Comparison of ENCODE assay signal across 24 cellular contexts in the genomic region with DNA sequence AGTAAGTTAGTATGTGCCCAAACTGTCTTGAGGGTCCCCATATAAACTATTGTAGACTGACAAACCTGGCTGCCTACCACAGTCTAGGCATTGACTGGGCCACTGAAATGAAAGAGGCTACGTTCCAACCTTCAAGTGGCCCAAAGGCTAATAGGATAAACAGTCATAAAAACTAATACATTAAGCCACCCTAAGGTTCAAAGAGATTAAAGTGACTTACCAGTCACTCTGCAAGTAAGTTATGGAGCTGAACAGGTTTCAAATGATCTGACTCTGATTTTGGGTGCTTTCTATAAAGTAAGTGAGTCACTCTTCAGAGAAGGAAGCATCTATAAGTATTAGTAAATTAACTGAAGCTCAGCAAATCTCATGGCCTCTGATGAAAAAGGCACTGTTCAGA. TPM values are rescaled to one million over a fixed set of nuclear protein-coding genes. Genes with fewer than 3 reads are reported as not detected.
DNase-seq lines count a peak whose midpoint lies in the region; ATAC-seq, FAIRE-seq and TF ChIP-seq lines count a peak whose summit lies in the region.
"Had no signal": no experiment of that assay in that cellular context is flagged by ENCODE, and none has a peak within 500 bp of the region (broad histone marks: within the 10 kb centered on the region; RNA-seq: fewer than 3 reads in every experiment).

No MANE protein-coding gene starts in this region.

- TF ChIP-seq POLR2A in heart left ventricle (IDR thresholded peaks at IDR 0.05) (no peak), GM12878 (IDR thresholded peaks at IDR 0.05; ENCODE audit: low read depth, low read length) (no peak)

- TF ChIP-seq CTCF in heart left ventricle (IDR thresholded peaks at IDR 0.05) (no peak), GM12878 (IDR thresholded peaks at IDR 0.05 in 2 of 3, conservative IDR thresholded peaks at IDR 0.05 in 1 of 3; ENCODE audit: control insufficient read depth in 2 of 3, extremely low read depth in 1 of 3, insufficient read depth in 1 of 3, low read depth in 3 of 3, low read length in 3 of 3) (no peak)

- H3K14ac ChIP-seq in trophoblast cell (ENCODE audit: low read length): no peak overlapping the region

- no peak overlapping the region for H2AK5ac ChIP-seq in trophoblast cell (ENCODE audit: low read length)
- no peak overlapping the region for H2AK5ac ChIP-seq in mesendoderm (ENCODE audit: low read length)

- H4K8ac ChIP-seq in trophoblast cell (ENCODE audit: low read depth, low read length) (no peak overlapping the region), mesendoderm (ENCODE audit: low read depth, low read length) (no peak overlapping the region)

- peak overlapping the region in 8 of 12 donors; percentile 8 to 71 (median 60) for H3K27ac ChIP-seq in heart left ventricle
- no peak overlapping the region for H3K27ac ChIP-seq in GM12878 (ENCODE audit: control insufficient read depth, insufficient read depth)
- no peak overlapping the region for H3K27ac ChIP-seq in trophoblast cell (ENCODE audit: low read depth, low read length)
- H3K27ac ChIP-seq in mesendoderm (ENCODE audit: low read depth, low read length): no peak overlapping the region
- H3K27ac ChIP-seq: 22Rv1, C4-2B, KMS-11, RWPE1 had no signal

- no peaks in the 10 kb centered on the region for H4K20me1 ChIP-seq in GM12878 (ENCODE audit: control insufficient read depth, insufficient read depth)

- H3K23ac ChIP-seq in trophoblast cell (ENCODE audit: low read length): no peak overlapping the region
- no peak overlapping the region for H3K23ac ChIP-seq in mesendoderm (ENCODE audit: low read length)

- TF ChIP-seq EP300 in GM12878 (IDR thresholded peaks at IDR 0.05; ENCODE audit: borderline replicate concordance in 1 of 2, control insufficient read depth in 1 of 2, low read depth in 2 of 2, low read length in 2 of 2): no peak

- no peak overlapping the region for H4K5ac ChIP-seq in mesendoderm (ENCODE audit: low read length)

- H3K79me2 ChIP-seq in GM12878 (ENCODE audit: control insufficient read depth, insufficient read depth, low read length) (no peaks in the 10 kb centered on the region), trophoblast cell (ENCODE audit: control insufficient read depth, insufficient read depth, low read length, poor library complexity) (peaks cover 27% of the 10 kb centered on the region), mesendoderm (ENCODE audit: control insufficient read depth, insufficient read depth, low read length) (peaks cover 11% of the 10 kb centered on the region)

- in situ Hi-C loops in GM12878 (cut with MboI): no loop called here

- no peak overlapping the region for H3K56ac ChIP-seq in mesendoderm (ENCODE audit: low read length)

- TF ChIP-seq RAD21 in GM12878 (IDR thresholded peaks at IDR 0.05; ENCODE audit: insufficient read depth, low read depth, low read length): no peak

- no peak overlapping the region for H3K4me3 ChIP-seq in heart left ventricle
- no peak overlapping the region for H3K4me3 ChIP-seq in GM12878
- no peak overlapping the region for H3K4me3 ChIP-seq in trophoblast cell (ENCODE audit: low read depth, low read length)
- no peak overlapping the region for H3K4me3 ChIP-seq in mesendoderm (ENCODE audit: low read length)

- peaks cover 3% of the 10 kb centered on the region for H3K9me3 Mint-ChIP-seq in stimulated activated effector memory CD8-positive, alpha-beta T cell treated with anti-CD3 and anti-CD28 coated beads, Interleukin-12 subunit alpha, Interleukin-12 subunit beta, amount 100 ng/mL, for 72 hours
- H3K9me3 Mint-ChIP-seq: CD8-positive, alpha-beta T cell had no signal

- H3K9ac ChIP-seq in GM12878 (ENCODE audit: control insufficient read depth, insufficient read depth, low read length) (no peak overlapping the region), trophoblast cell (ENCODE audit: low read length) (no peak overlapping the region), mesendoderm (ENCODE audit: low read length) (no peak overlapping the region)
- H3K9ac ChIP-seq: KMS-11 had no signal

- H3K27me3 ChIP-seq in heart left ventricle (no peaks in the 10 kb centered on the region), GM12878 (replicated peaks in 1 of 2; ENCODE audit: control insufficient read depth in 2 of 2, insufficient read depth in 2 of 2, low read length in 1 of 2) (no peaks in the 10 kb centered on the region; a peak in 1 of 4 replicates), trophoblast cell (ENCODE audit: insufficient read depth, low read length) (no peaks in the 10 kb centered on the region), mesendoderm (ENCODE audit: insufficient read depth, low read length, poor library complexity) (no peaks in the 10 kb centered on the region)

- DNase-seq in heart left ventricle (no peak), Right ventricle myocardium superior (no peak), HEK293T (ENCODE audit: extremely low spot score) (no peak), GM12878 (ENCODE audit: low read depth, low spot score) (no peak), trophoblast cell (no peak), mesendoderm (no peak)
- DNase-seq in stimulated activated effector memory CD8-positive, alpha-beta T cell treated with anti-CD3 and anti-CD28 coated beads, Interleukin-12 subunit alpha, Interleukin-12 subunit beta, amount 100 ng/mL, for 72 hours (ENCODE audit: low spot score in 2 of 2): no peak
- DNase-seq: CD8-positive, alpha-beta T cell; DND-41; IMR-90; MM.1S; NCI-H2029; NCI-H446; NCI-H526; SHP77 treated with DMSO at 0.1 percent for 48 hours had no signal

- CTCF ChIA-PET in HEK293T (lab: Yijun Ruan, JAX): no interaction called here
- CTCF ChIA-PET in GM12878 (lab: Yijun Ruan, JAX): interaction anchor here (0.8 kb wide), 1 partner anchor 10 kb away, joined by 3 read pairs; no protein-coding TSS in a partner anchor

- no TSS peak for BruUV-seq in GM12878 (replicated peaks; lab: Mats Ljungman, UMichigan)

- H3K36me3 ChIP-seq in heart left ventricle (peaks cover 0 to 13% (median 6%) of the 10 kb centered on the region in 9 donors), GM12878 (ENCODE audit: control insufficient read depth in 2 of 2, insufficient read depth in 2 of 2, low read length in 1 of 2) (no peaks in the 10 kb centered on the region), trophoblast cell (ENCODE audit: control insufficient read depth in 1 of 2, insufficient read depth in 2 of 2, low read length in 2 of 2) (peaks cover 14 to 33% of the 10 kb centered on the region in 2 experiments), mesendoderm (ENCODE audit: control insufficient read depth, insufficient read depth, low read length) (no peaks in the 10 kb centered on the region)

- H3K4ac ChIP-seq in trophoblast cell (ENCODE audit: low read depth, low read length) (peak overlapping the region; percentile 76), mesendoderm (ENCODE audit: low read depth, low read length) (no peak overlapping the region)

- no peak overlapping the region for H2BK15ac ChIP-seq in mesendoderm (replicated peaks; ENCODE audit: low read depth)

- no peak overlapping the region for H2BK12ac ChIP-seq in trophoblast cell (ENCODE audit: low read length)

- H3K18ac ChIP-seq in trophoblast cell (ENCODE audit: low read length) (no peak overlapping the region), mesendoderm (ENCODE audit: low read length) (no peak overlapping the region)

- H2BK5ac ChIP-seq in trophoblast cell (ENCODE audit: low read depth, low read length, poor library complexity): no peak overlapping the region
- no peak overlapping the region for H2BK5ac ChIP-seq in mesendoderm (ENCODE audit: low read length)

- POLR2A ChIA-PET in HEK293T (lab: Yijun Ruan, JAX) (no interaction called here), GM12878 (lab: Charles Lee) (interaction anchor here (0.6 to 1.2 kb wide), 4 partner anchors 13 to 35 kb away, joined by 3 to 4 read pairs (median 3); no protein-coding TSS in a partner anchor)

- intact Hi-C loops in heart left ventricle (cut with DNase I): no loop called here
- intact Hi-C loops in Right ventricle myocardium superior (cut with DNase I): no loop called here
- intact Hi-C loops in GM12878 (cut with micrococcal nuclease; ENCODE audit: unreplicated experiment): no loop called here

- no peak overlapping the region for H2BK120ac ChIP-seq in trophoblast cell (ENCODE audit: insufficient read depth, low read length, poor library complexity)
- no peak overlapping the region for H2BK120ac ChIP-seq in mesendoderm (ENCODE audit: low read depth, low read length)

- ATAC-seq in heart left ventricle (no peak), Right ventricle myocardium superior (ENCODE audit: poor library complexity) (no peak), GM12878 (peak; percentile 44), HG03460 (IDR thresholded peaks at IDR 0.05; ENCODE audit: unreplicated experiment) (no peak)
- no peak for ATAC-seq in stimulated activated effector memory CD8-positive, alpha-beta T cell treated with anti-CD3 and anti-CD28 coated beads, Interleukin-12 subunit alpha, Interleukin-12 subunit beta, amount 100 ng/mL, for 72 hours
- ATAC-seq: CD8-positive, alpha-beta T cell; Panc1 had no signal

- RAD21 ChIA-PET in GM12878 (lab: Charles Lee; ENCODE audit: unreplicated experiment): interaction anchor here (1.4 to 1.8 kb wide), 2 partner anchors 12 to 132 kb away, joined by 4 to 5 read pairs; no protein-coding TSS in a partner anchor

- H4K91ac ChIP-seq in trophoblast cell (ENCODE audit: low read depth, low read length): no peak overlapping the region

- SMC1A ChIA-PET in GM12878 (lab: Charles Lee; ENCODE audit: uncharacterized antibody, unreplicated experiment): interaction anchor here (1.1 to 25.4 kb wide), 4 partner anchors 8 to 20 kb away, joined by 3 to 342 read pairs (median 70); no protein-coding TSS in a partner anchor

- no peaks in the 10 kb centered on the region for H3K4me1 Mint-ChIP-seq in stimulated activated effector memory CD8-positive, alpha-beta T cell treated with anti-CD3 and anti-CD28 coated beads, Interleukin-12 subunit alpha, Interleukin-12 subunit beta, amount 100 ng/mL, for 72 hours
- H3K4me1 Mint-ChIP-seq: B cell had no signal

- H3K4me1 ChIP-seq in heart left ventricle: peaks cover 3 to 96% (median 73%) of the 10 kb centered on the region in 12 donors
- H3K4me1 ChIP-seq in GM12878 (ENCODE audit: control insufficient read depth, insufficient read depth, low read length): 0 out of 2 replicates have a peak, but pooled peaks cover 4% of the 10 kb centered on the region
- H3K4me1 ChIP-seq in trophoblast cell (ENCODE audit: control insufficient read depth in 1 of 2, insufficient read depth in 2 of 2, low read length in 2 of 2): peaks cover 5 to 13% of the 10 kb centered on the region in 2 experiments
- H3K4me1 ChIP-seq in mesendoderm (ENCODE audit: control insufficient read depth, low read depth, low read length): peaks cover 3% of the 10 kb centered on the region

- H3K4me2 ChIP-seq in GM12878 (ENCODE audit: control insufficient read depth, insufficient read depth) (no peak overlapping the region), trophoblast cell (ENCODE audit: low read length) (no peak overlapping the region), mesendoderm (ENCODE audit: low read length) (no peak overlapping the region)
- H3K4me2 ChIP-seq: KMS-11 had no signal

- H4K12ac ChIP-seq in trophoblast cell (ENCODE audit: low read depth, low read length): no peak overlapping the region

- H3K4me3 Mint-ChIP-seq in stimulated activated effector memory CD8-positive, alpha-beta T cell treated with anti-CD3 and anti-CD28 coated beads, Interleukin-12 subunit alpha, Interleukin-12 subunit beta, amount 100 ng/mL, for 72 hours: no peak overlapping the region
- H3K4me3 Mint-ChIP-seq: B cell; CD8-positive, alpha-beta T cell had no signal

- 54 to 85% (median 68%) methylated on average over 1 of the region's 1 CpG for WGBS in heart left ventricle, 4 donors
- WGBS in GM12878 (ENCODE audit: insufficient coverage, insufficient replicate concordance, low lambda C conversion rate, missing lambda C conversion rate): 21% methylated on average over 1 of the region's 1 CpG
- WGBS in trophoblast cell (ENCODE audit: extremely low coverage, insufficient coverage, insufficient read length): no CpG with 5 or more reads among the region's 1 CpG
- no CpG with 5 or more reads among the region's 1 CpG for WGBS in mesendoderm (ENCODE audit: extremely low coverage, insufficient coverage, low lambda C conversion rate)

- H2AFZ ChIP-seq in GM12878 (ENCODE audit: control insufficient read depth, low read depth, low read length): no peak overlapping the region
- H2AFZ ChIP-seq in trophoblast cell (ENCODE audit: insufficient read depth, low read length, poor library complexity): no peak overlapping the region

- H3K9me3 ChIP-seq in heart left ventricle (no peaks in the 10 kb centered on the region), GM12878 (replicated peaks; ENCODE audit: control insufficient read depth, insufficient read depth, low read length) (no peaks in the 10 kb centered on the region), trophoblast cell (ENCODE audit: insufficient read depth, low read depth, low read length) (no peaks in the 10 kb centered on the region)

- no peaks in the 10 kb centered on the region for H3K79me1 ChIP-seq in trophoblast cell (ENCODE audit: low read length)
- H3K79me1 ChIP-seq in mesendoderm (ENCODE audit: low read length): peaks cover 4% of the 10 kb centered on the region

- H3K36me3 Mint-ChIP-seq in stimulated activated effector memory CD8-positive, alpha-beta T cell treated with anti-CD3 and anti-CD28 coated beads, Interleukin-12 subunit alpha, Interleukin-12 subunit beta, amount 100 ng/mL, for 72 hours: no peaks in the 10 kb centered on the region
- H3K36me3 Mint-ChIP-seq: CD8-positive, alpha-beta T cell had no signal

- H3K27ac Mint-ChIP-seq in stimulated activated effector memory CD8-positive, alpha-beta T cell treated with anti-CD3 and anti-CD28 coated beads, Interleukin-12 subunit alpha, Interleukin-12 subunit beta, amount 100 ng/mL, for 72 hours: no peak overlapping the region
- H3K27ac Mint-ChIP-seq: B cell; CD8-positive, alpha-beta T cell had no signal

- no peak for FAIRE-seq in GM12878 (lab: Jason Lieb, UNC)
- FAIRE-seq: GM19239, H54 had no signal

RNA-seq across cellular contexts. Expression of a gene that starts 38.0 kb away (rescaled TPM):
- total RNA-seq in heart left ventricle (100 to 1,000 TPM in 4 of 9 donors, 10 to 100 TPM in 5; 75.8 to 221 (median 97.8) TPM), Right ventricle myocardium superior (117 TPM), GM12878 (2014; rRNA removed) (11.0 and 13.2 TPM in 2 replicates), GM12878 (2014; rRNA removed; fragmentation: Illumina TruSeq; extraction: Trizol) (9.1 and 9.7 TPM in 2 replicates), GM12878 (2021) (9.9 and 12.1 TPM in 2 replicates)
- polyA plus RNA-seq in heart left ventricle (10 to 100 TPM; 17.1 to 89.6 TPM), GM12878 (2011; rRNA removed) (25.0 and 26.8 TPM in 2 replicates), GM12878 (2014; fragmentation: Illumina TruSeq; extraction: Trizol) (11.5 and 12.1 TPM in 2 replicates), GM12878 (2014; fragmentation: Nextera tagmentation; extraction: Ambion mirVana) (1 to 10 TPM; 7.4 to 8.0 TPM), GM12878 (2014; rRNA removed) (11.0 and 12.9 TPM in 2 replicates), GM12878 (2016; fragmentation: Nextera tagmentation; extraction: Ambion mirVana) (1 to 10 TPM; 6.4 to 8.2 TPM)
- total RNA-seq in GM12878 (2013; cell fraction: nucleolus; rRNA removed): 6.0 and 6.5 TPM in 2 replicates
- polyA plus RNA-seq in GM12878 (2011; ENCODE audit: low read depth): 0.16 TPM
- polyA plus RNA-seq in GM12878 (2011; cell fraction: cytosol; rRNA removed): 23.2 and 27.3 TPM in 2 replicates
- polyA plus RNA-seq in GM12878 (2011; cell fraction: nucleus; rRNA removed): 16.6 and 18.4 TPM in 2 replicates
- 0.20 and 0.21 TPM in 2 replicates for polyA plus RNA-seq in GM12878 (2012)
- polyA minus RNA-seq in GM12878 (2011; rRNA and poly(A)+ RNA removed): 30.0 and 37.0 TPM in 2 replicates
- polyA minus RNA-seq in GM12878 (2011; cell fraction: cytosol; rRNA and poly(A)+ RNA removed): 8.2 and 12.4 TPM in 2 replicates
- polyA minus RNA-seq in GM12878 (2011; cell fraction: nucleus; rRNA and poly(A)+ RNA removed): 21.8 and 40.8 TPM in 2 replicates
- 289 and 308 TPM in 2 replicates for polyA plus RNA-seq in trophoblast cell (2013)
- 8.7 TPM for polyA plus RNA-seq in mesendoderm (2013, experiment 1 of 2)
- 9.3 TPM for polyA plus RNA-seq in mesendoderm (2013, experiment 2 of 2)
- total RNA-seq: CD8-positive, alpha-beta T cell had no signal

Comparison
In these comparisons a context has a peak if more than half of its experiments do, and no peak if none do; other contexts are left out.
1. H3K27ac ChIP-seq: peak in heart left ventricle (8 of 12); none in GM12878 (single experiment), trophoblast cell (single experiment) and mesendoderm (single experiment).